In the genomic region with DNA sequence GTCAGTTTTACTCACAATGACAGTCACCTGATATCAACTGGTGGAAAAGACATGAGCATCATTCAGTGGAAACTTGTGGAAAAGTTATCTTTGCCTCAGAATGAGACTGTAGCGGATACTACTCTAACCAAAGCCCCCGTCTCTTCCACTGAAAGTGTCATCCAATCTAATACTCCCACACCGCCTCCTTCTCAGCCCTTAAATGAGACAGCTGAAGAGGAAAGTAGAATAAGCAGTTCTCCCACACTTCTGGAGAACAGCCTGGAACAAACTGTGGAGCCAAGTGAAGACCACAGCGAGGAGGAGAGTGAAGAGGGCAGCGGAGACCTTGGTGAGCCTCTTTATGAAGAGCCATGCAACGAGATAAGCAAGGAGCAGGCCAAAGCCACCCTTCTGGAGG, we compare ENCODE assay signal across 1 cellular context.
TF ChIP-seq lines count a peak whose summit lies in the region.

No MANE protein-coding gene starts in this region.

TF ChIP-seq in HepG2, 621 proteins besides CTCF, POLR2A, EP300 and RAD21:
- TF ChIP-seq PCBP1 (IDR thresholded peaks at IDR 0.05; ENCODE audit: borderline replicate concordance, low read depth, low read length) (no peak), ZNF337 (CRISPR knock-in tag; IDR thresholded peaks at IDR 0.05; ENCODE audit: borderline replicate concordance, low read depth) (no peak), SRY (CRISPR knock-in tag; IDR thresholded peaks at IDR 0.05) (no peak), POLR2AphosphoS2 (IDR thresholded peaks at IDR 0.05; ENCODE audit: low read depth, low read length) (peak; percentile 70; the same call in 1 of the 2 replicates), KAT7 (CRISPR knock-in tag; IDR thresholded peaks at IDR 0.05; ENCODE audit: borderline replicate concordance) (no peak), ZNF672 (CRISPR knock-in tag; IDR thresholded peaks at IDR 0.05) (no peak), POLR2AphosphoS5 (IDR thresholded peaks at IDR 0.05; ENCODE audit: low read depth, low read length) (0 out of 2 replicates have a peak, but pooled peaks have one; percentile 23), POLR2G (IDR thresholded peaks at IDR 0.05; ENCODE audit: low read depth, low read length) (peak; percentile 30; the same call in 1 of the 2 replicates), ZC3H13 (CRISPR knock-in tag; IDR thresholded peaks at IDR 0.05) (0 out of 2 replicates have a peak, but pooled peaks have one; percentile 62), PAF1 (CRISPR knock-in tag; IDR thresholded peaks at IDR 0.05) (peak; percentile 62; the same call in 1 of the 2 replicates), MTF1 (CRISPR knock-in tag; IDR thresholded peaks at IDR 0.05) (no peak), ZNF331 (CRISPR knock-in tag; IDR thresholded peaks at IDR 0.05) (no peak), ZNF24 (IDR thresholded peaks at IDR 0.05) (no peak), ZNF878 (CRISPR knock-in tag; IDR thresholded peaks at IDR 0.05) (0 out of 2 replicates have a peak, but pooled peaks have one; percentile 18), RBAK (CRISPR knock-in tag; IDR thresholded peaks at IDR 0.05) (no peak), ZSCAN21 (CRISPR knock-in tag; IDR thresholded peaks at IDR 0.05; ENCODE audit: borderline replicate concordance) (no peak), ELF3 (CRISPR knock-in tag; IDR thresholded peaks at IDR 0.05) (no peak), RBM22 (optimal IDR thresholded peaks at IDR 0.05; ENCODE audit: low read length) (peak; percentile 75), ZNF841 (CRISPR knock-in tag; IDR thresholded peaks at IDR 0.05; ENCODE audit: borderline replicate concordance) (no peak), ZIK1 (CRISPR knock-in tag; IDR thresholded peaks at IDR 0.05; ENCODE audit: borderline replicate concordance, low read depth) (no peak), JDP2 (CRISPR knock-in tag; IDR thresholded peaks at IDR 0.05; ENCODE audit: borderline replicate concordance) (no peak), ZNF780A (CRISPR knock-in tag; IDR thresholded peaks at IDR 0.05) (no peak)
- TF ChIP-seq, protein P1, sequence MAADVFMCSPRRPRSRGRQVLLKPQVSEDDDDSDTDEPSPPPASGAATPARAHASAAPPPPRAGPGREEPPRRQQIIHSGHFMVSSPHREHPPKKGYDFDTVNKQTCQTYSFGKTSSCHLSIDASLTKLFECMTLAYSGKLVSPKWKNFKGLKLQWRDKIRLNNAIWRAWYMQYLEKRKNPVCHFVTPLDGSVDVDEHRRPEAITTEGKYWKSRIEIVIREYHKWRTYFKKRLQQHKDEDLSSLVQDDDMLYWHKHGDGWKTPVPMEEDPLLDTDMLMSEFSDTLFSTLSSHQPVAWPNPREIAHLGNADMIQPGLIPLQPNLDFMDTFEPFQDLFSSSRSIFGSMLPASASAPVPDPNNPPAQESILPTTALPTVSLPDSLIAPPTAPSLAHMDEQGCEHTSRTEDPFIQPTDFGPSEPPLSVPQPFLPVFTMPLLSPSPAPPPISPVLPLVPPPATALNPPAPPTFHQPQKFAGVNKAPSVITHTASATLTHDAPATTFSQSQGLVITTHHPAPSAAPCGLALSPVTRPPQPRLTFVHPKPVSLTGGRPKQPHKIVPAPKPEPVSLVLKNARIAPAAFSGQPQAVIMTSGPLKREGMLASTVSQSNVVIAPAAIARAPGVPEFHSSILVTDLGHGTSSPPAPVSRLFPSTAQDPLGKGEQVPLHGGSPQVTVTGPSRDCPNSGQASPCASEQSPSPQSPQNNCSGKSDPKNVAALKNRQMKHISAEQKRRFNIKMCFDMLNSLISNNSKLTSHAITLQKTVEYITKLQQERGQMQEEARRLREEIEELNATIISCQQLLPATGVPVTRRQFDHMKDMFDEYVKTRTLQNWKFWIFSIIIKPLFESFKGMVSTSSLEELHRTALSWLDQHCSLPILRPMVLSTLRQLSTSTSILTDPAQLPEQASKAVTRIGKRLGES (CRISPR knock-in tag; IDR thresholded peaks at IDR 0.05; ENCODE audit: borderline replicate concordance): no peak
- TF ChIP-seq, protein P2, sequence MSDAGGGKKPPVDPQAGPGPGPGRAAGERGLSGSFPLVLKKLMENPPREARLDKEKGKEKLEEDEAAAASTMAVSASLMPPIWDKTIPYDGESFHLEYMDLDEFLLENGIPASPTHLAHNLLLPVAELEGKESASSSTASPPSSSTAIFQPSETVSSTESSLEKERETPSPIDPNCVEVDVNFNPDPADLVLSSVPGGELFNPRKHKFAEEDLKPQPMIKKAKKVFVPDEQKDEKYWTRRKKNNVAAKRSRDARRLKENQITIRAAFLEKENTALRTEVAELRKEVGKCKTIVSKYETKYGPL (CRISPR knock-in tag; IDR thresholded peaks at IDR 0.05): no peak
- TF ChIP-seq, protein P3, sequence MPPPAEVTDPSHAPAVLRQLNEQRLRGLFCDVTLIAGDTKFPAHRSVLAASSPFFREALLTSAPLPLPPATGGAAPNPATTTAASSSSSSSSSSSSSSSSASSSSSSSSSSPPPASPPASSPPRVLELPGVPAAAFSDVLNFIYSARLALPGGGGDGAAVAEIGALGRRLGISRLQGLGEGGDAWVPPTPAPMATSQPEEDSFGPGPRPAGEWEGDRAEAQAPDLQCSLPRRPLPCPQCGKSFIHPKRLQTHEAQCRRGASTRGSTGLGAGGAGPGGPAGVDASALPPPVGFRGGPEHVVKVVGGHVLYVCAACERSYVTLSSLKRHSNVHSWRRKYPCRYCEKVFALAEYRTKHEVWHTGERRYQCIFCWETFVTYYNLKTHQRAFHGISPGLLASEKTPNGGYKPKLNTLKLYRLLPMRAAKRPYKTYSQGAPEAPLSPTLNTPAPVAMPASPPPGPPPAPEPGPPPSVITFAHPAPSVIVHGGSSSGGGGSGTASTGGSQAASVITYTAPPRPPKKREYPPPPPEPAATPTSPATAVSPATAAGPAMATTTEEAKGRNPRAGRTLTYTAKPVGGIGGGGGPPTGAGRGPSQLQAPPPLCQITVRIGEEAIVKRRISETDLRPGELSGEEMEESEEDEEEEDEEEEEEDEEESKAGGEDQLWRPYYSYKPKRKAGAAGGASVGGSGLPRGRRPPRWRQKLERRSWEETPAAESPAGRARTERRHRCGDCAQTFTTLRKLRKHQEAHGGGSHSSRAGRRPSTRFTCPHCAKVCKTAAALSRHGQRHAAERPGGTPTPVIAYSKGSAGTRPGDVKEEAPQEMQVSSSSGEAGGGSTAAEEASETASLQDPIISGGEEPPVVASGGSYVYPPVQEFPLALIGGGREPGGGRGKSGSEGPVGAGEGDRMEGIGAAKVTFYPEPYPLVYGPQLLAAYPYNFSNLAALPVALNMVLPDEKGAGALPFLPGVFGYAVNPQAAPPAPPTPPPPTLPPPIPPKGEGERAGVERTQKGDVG (CRISPR knock-in tag; IDR thresholded peaks at IDR 0.05; ENCODE audit: borderline replicate concordance): no peak
- TF ChIP-seq, protein P4, sequence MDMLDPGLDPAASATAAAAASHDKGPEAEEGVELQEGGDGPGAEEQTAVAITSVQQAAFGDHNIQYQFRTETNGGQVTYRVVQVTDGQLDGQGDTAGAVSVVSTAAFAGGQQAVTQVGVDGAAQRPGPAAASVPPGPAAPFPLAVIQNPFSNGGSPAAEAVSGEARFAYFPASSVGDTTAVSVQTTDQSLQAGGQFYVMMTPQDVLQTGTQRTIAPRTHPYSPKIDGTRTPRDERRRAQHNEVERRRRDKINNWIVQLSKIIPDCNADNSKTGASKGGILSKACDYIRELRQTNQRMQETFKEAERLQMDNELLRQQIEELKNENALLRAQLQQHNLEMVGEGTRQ (IDR thresholded peaks at IDR 0.05; ENCODE audit: low read depth, low read length): no peak
- TF ChIP-seq, protein P4 (CRISPR knock-in tag; IDR thresholded peaks at IDR 0.05; ENCODE audit: borderline replicate concordance): no peak
- TF ChIP-seq, protein P5, sequence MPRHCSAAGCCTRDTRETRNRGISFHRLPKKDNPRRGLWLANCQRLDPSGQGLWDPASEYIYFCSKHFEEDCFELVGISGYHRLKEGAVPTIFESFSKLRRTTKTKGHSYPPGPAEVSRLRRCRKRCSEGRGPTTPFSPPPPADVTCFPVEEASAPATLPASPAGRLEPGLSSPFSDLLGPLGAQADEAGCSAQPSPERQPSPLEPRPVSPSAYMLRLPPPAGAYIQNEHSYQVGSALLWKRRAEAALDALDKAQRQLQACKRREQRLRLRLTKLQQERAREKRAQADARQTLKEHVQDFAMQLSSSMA (CRISPR knock-in tag; IDR thresholded peaks at IDR 0.05): no peak
- TF ChIP-seq, protein P6, sequence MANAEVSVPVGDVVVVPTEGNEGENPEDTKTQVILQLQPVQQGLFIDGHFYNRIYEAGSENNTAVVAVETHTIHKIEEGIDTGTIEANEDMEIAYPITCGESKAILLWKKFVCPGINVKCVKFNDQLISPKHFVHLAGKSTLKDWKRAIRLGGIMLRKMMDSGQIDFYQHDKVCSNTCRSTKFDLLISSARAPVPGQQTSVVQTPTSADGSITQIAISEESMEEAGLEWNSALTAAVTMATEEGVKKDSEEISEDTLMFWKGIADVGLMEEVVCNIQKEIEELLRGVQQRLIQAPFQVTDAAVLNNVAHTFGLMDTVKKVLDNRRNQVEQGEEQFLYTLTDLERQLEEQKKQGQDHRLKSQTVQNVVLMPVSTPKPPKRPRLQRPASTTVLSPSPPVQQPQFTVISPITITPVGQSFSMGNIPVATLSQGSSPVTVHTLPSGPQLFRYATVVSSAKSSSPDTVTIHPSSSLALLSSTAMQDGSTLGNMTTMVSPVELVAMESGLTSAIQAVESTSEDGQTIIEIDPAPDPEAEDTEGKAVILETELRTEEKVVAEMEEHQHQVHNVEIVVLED (CRISPR knock-in tag; IDR thresholded peaks at IDR 0.05; ENCODE audit: borderline replicate concordance): no peak
TF ChIP-seq in HepG2: peak in this region for 7.
